Comparison of ENCODE assay signal across 34 cellular contexts in genomic region chr4:176268963-176269362, GRCh38. TPM values are rescaled to one million over a fixed set of nuclear protein-coding genes. Genes with fewer than 3 reads are reported as not detected.
DNase-seq lines count a peak whose midpoint lies in the region; ATAC-seq and TF ChIP-seq lines count a peak whose summit lies in the region.
"Had no signal": no experiment of that assay in that cellular context is flagged by ENCODE, and none has a peak within 500 bp of the region (broad histone marks: within the 10 kb centered on the region; RNA-seq: fewer than 3 reads in every experiment).

Gene ASB5 (minus strand): TSS chr4:176269222. CDS start chr4:176269108, 114 bp downstream.

- TF ChIP-seq EP300 in SK-N-SH (IDR thresholded peaks at IDR 0.05; ENCODE audit: borderline replicate concordance in 1 of 2, low read depth in 1 of 2, low read length in 1 of 2) (no peak), esophagus muscularis mucosa (IDR thresholded peaks at IDR 0.05) (no peak)

- TF ChIP-seq CTCF in SK-N-SH (IDR thresholded peaks at IDR 0.05) (no peak), esophagus muscularis mucosa (IDR thresholded peaks at IDR 0.05) (no peak), osteoblast (IDR thresholded peaks at IDR 0.05; ENCODE audit: extremely low read depth, low read depth, low read length) (no peak)

- H3K27ac ChIP-seq in SK-N-SH (ENCODE audit: low read depth in 2 of 2, low read length in 1 of 2) (peak within 1 kb of the TSS; percentile 86 to 90), esophagus muscularis mucosa (replicated peaks in 1 of 4) (peak within 1 kb of the TSS; percentile 64 to 69 (median 67)), osteoblast (ENCODE audit: low read depth, low read length) (peak within 1 kb of the TSS; percentile 90), urinary bladder (ENCODE audit: low read depth) (no peak within 1 kb of the TSS)
- H3K27ac ChIP-seq: 22Rv1, colonic mucosa, left lung, ovary, thoracic aorta, vagina had no signal

- H3K4me2 ChIP-seq in SK-N-SH: no peak within 1 kb of the TSS
- H3K4me2 ChIP-seq in osteoblast (ENCODE audit: insufficient read depth, low read length): no peak within 1 kb of the TSS

- H3K79me2 ChIP-seq in SK-N-SH (ENCODE audit: insufficient read depth) (no peaks in the 10 kb centered on the region), osteoblast (ENCODE audit: insufficient read depth, low read length) (no peaks in the 10 kb centered on the region)

- TF ChIP-seq POLR2A in esophagus muscularis mucosa (IDR thresholded peaks at IDR 0.05; ENCODE audit: low read depth): no peak

- DNase-seq in SK-N-SH: no peak
- DNase-seq in esophagus muscularis mucosa (ENCODE audit: extremely low spot score): no peak
- no peak for DNase-seq in osteoblast (ENCODE audit: insufficient read length, low spot score, missing footprints)
- DNase-seq in NK-92 treated with Interleukin-12 subunit alpha and Interleukin-12 subunit beta, amount 100 ng/mL, for 24 hours (lab: John Stamatoyannopoulos, UW): no peak
- no peak for DNase-seq in stimulated activated CD4-positive, alpha-beta T cell treated with anti-CD3 and anti-CD28 coated beads, Interleukin-15, amount 100 ng/mL, for 24 hours
- DNase-seq in inferior parietal cortex (ENCODE audit: extremely low spot score): no peak
- DNase-seq: activated CD4-positive, alpha-beta T cell treated with anti-CD3 and anti-CD28 coated beads, Interleukin-2, amount 50 U/mL, for 48 hours; activated CD4-positive, CD25-positive, alpha-beta regulatory T cell; activated CD8-positive, alpha-beta memory T cell treated with anti-CD3 and anti-CD28 coated beads, Interleukin-2, amount 50 U/mL, for 4 hours; activated naive CD4-positive, alpha-beta T cell treated with anti-CD3 and anti-CD28 coated beads, Interleukin-2, amount 50 U/mL, for 16 hours; CD4-positive, alpha-beta T cell; colonic mucosa; effector memory CD4-positive, alpha-beta T cell; HCEC 1CT; hypothalamus; immature natural killer cell; left lung; naive thymus-derived CD8-positive, alpha-beta T cell; NCI-H1092; NCI-H1694 treated with DMSO at 0.1 percent for 48 hours; NCI-H2171 treated with DMSO at 0.1 percent for 48 hours; NCI-H524 treated with DMSO at 0.1 percent for 48 hours; ovary; Peyer's patch; SIG-M5; stimulated activated naive CD8-positive, alpha-beta T cell treated with anti-CD3 and anti-CD28 coated beads, Interleukin-15, Interleukin-2, amounts not matched to agents 100 U/mL and 50 U/mL, for 24 hours; T-helper 1 cell had no signal

- H3K4me3 ChIP-seq in SK-N-SH (ENCODE audit: low read depth in 2 of 2, low read length in 1 of 2): no peak within 1 kb of the TSS
- H3K4me3 ChIP-seq in esophagus muscularis mucosa: peak within 1 kb of the TSS in 3 of 4 donors; percentile 29 to 43 (median 39)
- H3K4me3 ChIP-seq in osteoblast (ENCODE audit: insufficient read depth, low read length): no peak within 1 kb of the TSS
- no peak within 1 kb of the TSS for H3K4me3 ChIP-seq in urinary bladder (ENCODE audit: low read depth, low read length)
- H3K4me3 ChIP-seq: colonic mucosa, left lung, ovary, Peyer's patch, thoracic aorta, vagina had no signal

- H2AFZ ChIP-seq in SK-N-SH (ENCODE audit: low read depth) (peak within 1 kb of the TSS; percentile 57; the same call in 1 of the 2 replicates), osteoblast (ENCODE audit: low read length) (no peak within 1 kb of the TSS)

- no peak for ATAC-seq in SK-N-SH treated with all-trans-retinoic acid at 6 μM for 48 hours
- ATAC-seq: left lung; naive thymus-derived CD8-positive, alpha-beta T cell; stimulated activated naive CD8-positive, alpha-beta T cell treated with anti-CD3 and anti-CD28 coated beads, Interleukin-15, Interleukin-2, amounts not matched to agents 100 U/mL and 50 U/mL, for 24 hours had no signal

- H3K9me3 ChIP-seq in SK-N-SH (no peaks in the 10 kb centered on the region), esophagus muscularis mucosa (no peaks in the 10 kb centered on the region), osteoblast (ENCODE audit: low read depth, low read length) (no peaks in the 10 kb centered on the region)
- H3K9me3 ChIP-seq: colonic mucosa, left lung, ovary, Peyer's patch, thoracic aorta, vagina had no signal

- intact Hi-C loops in esophagus muscularis mucosa (cut with DNase I): no loop called here

- no peak within 1 kb of the TSS for H3K9ac ChIP-seq in SK-N-SH

- H3K27me3 ChIP-seq in SK-N-SH (ENCODE audit: insufficient read depth) (no peaks in the 10 kb centered on the region), esophagus muscularis mucosa (no peaks in the 10 kb centered on the region), osteoblast (ENCODE audit: insufficient read depth, low read length) (no peaks in the 10 kb centered on the region)
- H3K27me3 ChIP-seq: colonic mucosa, left lung, ovary, Peyer's patch, vagina had no signal

- no peaks in the 10 kb centered on the region for H3K36me3 ChIP-seq in SK-N-SH (replicated peaks in 1 of 2; ENCODE audit: control insufficient read depth in 1 of 2, insufficient read depth in 2 of 2, low read length in 1 of 2)
- no peaks in the 10 kb centered on the region for H3K36me3 ChIP-seq in esophagus muscularis mucosa
- H3K36me3 ChIP-seq in osteoblast (ENCODE audit: insufficient read depth, low read length): no peaks in the 10 kb centered on the region
- no peaks in the 10 kb centered on the region for H3K36me3 ChIP-seq in urinary bladder (ENCODE audit: insufficient read depth)
- H3K36me3 ChIP-seq: colonic mucosa, left lung, ovary, Peyer's patch, thoracic aorta, vagina had no signal

- peaks cover 35% of the 10 kb centered on the region for H3F3A ChIP-seq in SK-N-SH (replicated peaks; ENCODE audit: insufficient read depth)

- CTCF ChIA-PET in SK-N-SH (lab: Yijun Ruan, JAX): no interaction called here

- 96% methylated on average over 11 of the region's 11 CpGs for WGBS in SK-N-SH (ENCODE audit: low lambda C conversion rate)
- 87% methylated on average over 11 of the region's 11 CpGs for WGBS in esophagus muscularis mucosa
- 77% methylated on average over 11 of the region's 11 CpGs for WGBS in urinary bladder

- H4K20me1 ChIP-seq in SK-N-SH (ENCODE audit: insufficient read depth) (no peaks in the 10 kb centered on the region), osteoblast (ENCODE audit: insufficient read depth, low read length) (no peaks in the 10 kb centered on the region)

- no peaks in the 10 kb centered on the region for H3K9me2 ChIP-seq in SK-N-SH

- no peak for TF ChIP-seq RAD21 in SK-N-SH (IDR thresholded peaks at IDR 0.05; ENCODE audit: low read length)

- POLR2A ChIA-PET in SK-N-SH (lab: Yijun Ruan, JAX): no interaction called here

- H3K4me1 ChIP-seq in SK-N-SH (ENCODE audit: control insufficient read depth in 1 of 2, insufficient read depth in 2 of 2, low read depth in 1 of 2, low read length in 1 of 2) (peaks cover 0 to 31% of the 10 kb centered on the region in 2 experiments; a peak in 3 of 4 replicates), esophagus muscularis mucosa (peaks cover 0 to 9% (median 0%) of the 10 kb centered on the region in 4 donors), osteoblast (ENCODE audit: insufficient read depth, low read length) (peaks cover 31% of the 10 kb centered on the region), urinary bladder (ENCODE audit: insufficient read depth) (no peaks in the 10 kb centered on the region)
- H3K4me1 ChIP-seq: colonic mucosa, left lung, Peyer's patch, vagina had no signal

TF ChIP-seq in SK-N-SH, 30 proteins besides CTCF, POLR2A, EP300 and RAD21 (continues in another document):
- TF ChIP-seq NFIC (IDR thresholded peaks at IDR 0.05; ENCODE audit: borderline replicate concordance) (no peak), MAX (IDR thresholded peaks at IDR 0.05; ENCODE audit: low read depth) (no peak), NRF1 (IDR thresholded peaks at IDR 0.05; ENCODE audit: low read depth, low read length) (no peak), FOSL2 (IDR thresholded peaks at IDR 0.05; ENCODE audit: borderline replicate concordance, low read depth) (no peak), USF2 (IDR thresholded peaks at IDR 0.05; ENCODE audit: borderline replicate concordance, low read depth, low read length) (no peak), YY1 (IDR thresholded peaks at IDR 0.05; ENCODE audit: low read depth) (no peak)

TF ChIP-seq in SK-N-SH treated with all-trans-retinoic acid at 6 μM for 48 hours, 23 proteins besides CTCF, POLR2A, EP300 and RAD21 (continues in another document):
- TF ChIP-seq ISL1 (CRISPR knock-in tag; IDR thresholded peaks at IDR 0.05) (no peak), ESRRG (CRISPR knock-in tag; IDR thresholded peaks at IDR 0.05) (no peak), CREB5 (CRISPR knock-in tag; IDR thresholded peaks at IDR 0.05; ENCODE audit: low read depth) (no peak), ARNTL (CRISPR knock-in tag; IDR thresholded peaks at IDR 0.05; ENCODE audit: borderline replicate concordance, low read depth) (no peak), OSR1 (CRISPR knock-in tag; IDR thresholded peaks at IDR 0.05) (no peak), ZFP3 (CRISPR knock-in tag; IDR thresholded peaks at IDR 0.05) (no peak)

RNA-seq across cellular contexts. Expression of gene ASB5, which starts in this region (rescaled TPM):
- polyA plus RNA-seq in SK-N-SH (2012; rRNA removed): 0.13 and 0.54 TPM in 2 replicates
- polyA plus RNA-seq in SK-N-SH (2012; cell fraction: cytosol; rRNA removed): 0.12 and 0.35 TPM in 2 replicates
- 0.34 and 0.51 TPM in 2 replicates for polyA plus RNA-seq in SK-N-SH (2012; cell fraction: nucleus; rRNA removed)
- total RNA-seq in esophagus muscularis mucosa: 10 to 100 TPM; 13.1 to 37.8 (median 27.0) TPM
- total RNA-seq in osteoblast: 0.29 and 1.1 TPM in 2 replicates
- total RNA-seq in urinary bladder: 40.0 TPM
- 40.8 TPM for polyA plus RNA-seq in urinary bladder
- total RNA-seq: CD4-positive, alpha-beta T cell; left lung; mesothelial cell of epicardium; naive thymus-derived CD8-positive, alpha-beta T cell; Peyer's patch; thoracic aorta had no signal
- polyA plus RNA-seq: IgD-negative memory B cell; immature natural killer cell; naive thymus-derived CD8-positive, alpha-beta T cell had no signal

Comparison
In these comparisons a context has a peak if more than half of its experiments do, and no peak if none do; other contexts are left out.
1. RNA of gene ASB5 (polyA plus RNA-seq): 40.8 TPM in urinary bladder (single experiment); 0.12 to 0.54 TPM in SK-N-SH; every median in the first group is over 10 times any median in the second.
2. H3K4me3 ChIP-seq: peak in esophagus muscularis mucosa (3 of 4); none in SK-N-SH (0 of 2), osteoblast (single experiment) and urinary bladder (single experiment).